Comparison of ENCODE assay signal across 11 cellular contexts in genomic region chr21:15775981-15776380, GRCh38. TPM values are rescaled to one million over a fixed set of nuclear protein-coding genes. Genes with fewer than 3 reads are reported as not detected.
A peak's percentile ranks its signal among the peaks of the same experiment; 100 is the strongest.
DNase-seq lines count a peak whose midpoint lies in the region; ATAC-seq and TF ChIP-seq lines count a peak whose summit lies in the region.
"Had no signal": no experiment of that assay in that cellular context is flagged by ENCODE, and none has a peak within 500 bp of the region (broad histone marks: within the 10 kb centered on the region; RNA-seq: fewer than 3 reads in every experiment).

No MANE protein-coding gene starts in this region.

- H3K27ac ChIP-seq in left lung, result no peak overlapping the region
- H3K27ac ChIP-seq: KMS-11 had no signal

- no peak for TF ChIP-seq CTCF in endothelial cell (IDR thresholded peaks at IDR 0.05; ENCODE audit: unreplicated experiment)
- TF ChIP-seq CTCF in nephron (IDR thresholded peaks at IDR 0.05; ENCODE audit: unreplicated experiment in 3 of 3), result no peak
- no peak for TF ChIP-seq CTCF in left lung (IDR thresholded peaks at IDR 0.05)

- H3K9me3 ChIP-seq in MG63 (no peaks in the 10 kb centered on the region), left lung (no peaks in the 10 kb centered on the region)

- ATAC-seq in GM21367 (IDR thresholded peaks at IDR 0.05; ENCODE audit: unreplicated experiment), result no peak
- no peak for ATAC-seq in GM18498 (IDR thresholded peaks at IDR 0.05; ENCODE audit: unreplicated experiment)
- no peak for ATAC-seq in left lung
- ATAC-seq: effector memory CD8-positive, alpha-beta T cell had no signal

- H3K9me3 Mint-ChIP-seq in endothelial cell (ENCODE audit: unreplicated experiment) (no peaks in the 10 kb centered on the region), nephron (peaks cover 5% of the 10 kb centered on the region)
- H3K9me3 Mint-ChIP-seq: effector memory CD8-positive, alpha-beta T cell had no signal

- H3K4me1 Mint-ChIP-seq in endothelial cell (ENCODE audit: unreplicated experiment) (peaks cover 20% of the 10 kb centered on the region), nephron (peaks cover 30% of the 10 kb centered on the region)

- H3K4me3 ChIP-seq in MG63 (no peak overlapping the region), left lung (no peak overlapping the region)

- H3K27me3 ChIP-seq in MG63 (no peaks in the 10 kb centered on the region), left lung (no peaks in the 10 kb centered on the region)

- H3K27ac Mint-ChIP-seq in endothelial cell (ENCODE audit: unreplicated experiment), result peak overlapping the region; percentile 45
- H3K27ac Mint-ChIP-seq in nephron, result peak overlapping the region in 2 of 3 experiments; percentile 22 to 45

- DNase-seq in AG20443 (ENCODE audit: low spot score) (peak; percentile 51), MG63 (peak; percentile 45), endothelial cell (ENCODE audit: low spot score) (no peak), HK-2 (ENCODE audit: unreplicated experiment) (no peak), left lung (no peak)
- DNase-seq: effector memory CD8-positive, alpha-beta T cell; NCI-H2227 treated with DMSO at 0.1 percent for 48 hours had no signal

- no peak overlapping the region for H3K4me3 Mint-ChIP-seq in endothelial cell (ENCODE audit: unreplicated experiment)
- H3K4me3 Mint-ChIP-seq in nephron, result no peak overlapping the region

- intact Hi-C loops in left lung (cut with DNase I), result no loop called here

- H3K36me3 ChIP-seq in MG63 (peaks cover 12% of the 10 kb centered on the region), left lung (no peaks in the 10 kb centered on the region)

- H3K4me1 ChIP-seq in left lung, result peaks cover 0 to 28% of the 10 kb centered on the region in 2 donors

- H3K27me3 Mint-ChIP-seq in endothelial cell (ENCODE audit: unreplicated experiment) (peaks cover 4% of the 10 kb centered on the region), nephron (ENCODE audit: low read depth) (no peaks in the 10 kb centered on the region)
- H3K27me3 Mint-ChIP-seq: effector memory CD8-positive, alpha-beta T cell had no signal

- H3K36me3 Mint-ChIP-seq in endothelial cell (ENCODE audit: low read depth, unreplicated experiment) (peaks cover 6% of the 10 kb centered on the region), nephron (ENCODE audit: low read depth) (peaks cover 41% of the 10 kb centered on the region)

RNA-seq across cellular contexts. Expression of gene USP25, which starts 46.2 kb away (rescaled TPM):
- total RNA-seq in MG63 (2014; rRNA removed; shearing (Covaris generic); ENCODE audit: low replicate concordance), result 16.4 and 25.1 TPM in 2 replicates
- total RNA-seq in endothelial cell (ENCODE audit: unreplicated experiment) (38.0 TPM), left lung (10 to 100 TPM; 47.5 to 51.9 TPM)

Comparison
In these comparisons a context has a peak if more than half of its experiments do, and no peak if none do; other contexts are left out.
1. DNase-seq: peak in AG20443 (single experiment) and MG63 (single experiment); none in endothelial cell (single experiment), HK-2 (single experiment) and left lung (0 of 2).